In the genomic region with DNA sequence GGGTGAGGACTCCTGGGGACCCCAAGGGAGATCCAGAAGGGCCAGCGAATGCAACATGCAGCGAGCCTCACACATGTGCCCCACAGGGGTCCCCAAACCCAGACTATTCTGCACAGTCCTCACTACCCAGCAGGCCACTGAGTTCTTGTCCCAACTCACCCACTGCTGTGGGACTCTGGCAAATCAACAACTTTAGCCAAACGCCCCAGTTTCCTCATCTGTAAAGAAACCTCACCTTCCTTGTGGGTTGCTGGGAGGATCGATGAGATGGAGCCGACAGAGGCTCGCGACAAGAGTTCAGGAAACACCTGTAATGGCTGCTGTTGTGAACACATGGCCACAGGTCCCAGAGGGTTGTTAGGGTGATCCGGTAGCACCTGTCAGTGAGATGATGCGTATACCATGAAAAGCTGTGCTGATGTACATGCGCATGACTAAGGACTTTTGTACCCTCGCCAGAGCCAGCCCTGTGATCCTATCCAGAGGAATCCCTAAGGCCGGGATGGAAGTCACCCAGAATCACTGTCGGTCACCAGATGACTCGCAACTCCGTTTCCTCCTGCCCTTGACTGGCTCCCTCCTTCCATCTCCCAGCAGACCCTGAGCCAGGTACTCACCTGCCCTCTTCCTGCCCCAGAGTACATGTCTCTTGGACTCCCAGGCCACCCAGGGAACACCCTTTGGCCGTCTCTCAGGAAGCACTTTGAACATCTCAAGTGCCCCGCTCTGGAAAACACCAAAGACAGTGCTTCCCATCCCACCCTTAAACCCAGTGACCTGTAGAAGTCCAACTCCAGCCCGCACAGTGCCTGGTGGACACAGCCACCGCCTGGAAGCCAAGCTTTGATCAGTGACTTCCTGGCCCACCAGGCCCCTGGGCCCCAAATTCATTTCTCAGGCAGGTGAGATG, we compare ENCODE assay signal across 15 cellular contexts.
DNase-seq lines count a peak whose midpoint lies in the region; ATAC-seq and TF ChIP-seq lines count a peak whose summit lies in the region.
"Had no signal": no experiment of that assay in that cellular context is flagged by ENCODE, and none has a peak within 500 bp of the region (broad histone marks: within the 10 kb centered on the region; RNA-seq: fewer than 3 reads in every experiment).

No MANE protein-coding gene starts in this region.

- H2AFZ ChIP-seq in IMR-90 (replicated peaks; ENCODE audit: low read length, poor library complexity): no peak overlapping the region

- no peak overlapping the region for H3K9ac ChIP-seq in IMR-90 (ENCODE audit: low read depth, low read length)

- peaks cover 9 to 17% (median 16%) of the 10 kb centered on the region in 3 donors for H3K27me3 Mint-ChIP-seq in CD14-positive monocyte (ENCODE audit: low read depth in 3 of 3)
- H3K27me3 Mint-ChIP-seq in chondrocyte (ENCODE audit: low read depth): peaks cover 11% of the 10 kb centered on the region
- H3K27me3 Mint-ChIP-seq in osteocyte (ENCODE audit: unreplicated experiment): peaks cover 10% of the 10 kb centered on the region

- H3K14ac ChIP-seq in IMR-90 (replicated peaks; ENCODE audit: low read depth, low read length): no peak overlapping the region

- no peak for TF ChIP-seq EP300 in tibial nerve (IDR thresholded peaks at IDR 0.05)

- no peak overlapping the region for H4K5ac ChIP-seq in IMR-90 (ENCODE audit: low read depth, low read length)

- peaks cover 4% of the 10 kb centered on the region; the same call in 1 of the 2 replicates for H3K9me1 ChIP-seq in IMR-90 (ENCODE audit: insufficient read depth, low read length)

- dilution Hi-C loops in IMR-90 (cut with HindIII; ENCODE audit: low sequenced_read_pairs, unreplicated experiment): no loop called here

- intact Hi-C loops in CD14-positive monocyte (cut with micrococcal nuclease): no loop called here
- intact Hi-C loops in IMR-90 (cut with micrococcal nuclease): no loop called here

- no peak overlapping the region for H4K91ac ChIP-seq in IMR-90 (ENCODE audit: insufficient read depth, low read depth, low read length)

- no peak overlapping the region for H2BK20ac ChIP-seq in IMR-90 (ENCODE audit: low read depth, low read length)

- CTCF ChIA-PET in IMR-90 (lab: Yijun Ruan, JAX): no interaction called here

- no peak for ATAC-seq in IMR-90 (ENCODE audit: low read depth)
- ATAC-seq in HG03342 (IDR thresholded peaks at IDR 0.05; ENCODE audit: unreplicated experiment): no peak
- ATAC-seq: pancreas had no signal

- no peak overlapping the region for H2AK5ac ChIP-seq in IMR-90 (ENCODE audit: low read depth, low read length)

- POLR2A ChIA-PET in IMR-90 (lab: Charles Lee; ENCODE audit: unreplicated experiment): no interaction called here

- no peak overlapping the region for H4K8ac ChIP-seq in IMR-90 (ENCODE audit: low read depth in 2 of 2, low read length in 2 of 2)

- no peak overlapping the region for H2BK120ac ChIP-seq in IMR-90 (ENCODE audit: low read depth, low read length)

- H3K36me3 Mint-ChIP-seq in CD14-positive monocyte (peaks cover 0 to 8% of the 10 kb centered on the region in 2 donors), chondrocyte (ENCODE audit: low read depth) (no peaks in the 10 kb centered on the region), osteocyte (ENCODE audit: unreplicated experiment) (no peaks in the 10 kb centered on the region)

- BruUV-seq in IMR-90 (replicated peaks; lab: Mats Ljungman, UMichigan): no TSS peak

- H3K27me3 ChIP-seq in IMR-90 (ENCODE audit: control insufficient read depth, insufficient read depth, low read length) (no peaks in the 10 kb centered on the region), tibial nerve (no peaks in the 10 kb centered on the region)
- H3K27me3 ChIP-seq: pancreas, uterus had no signal

- H3K27ac Mint-ChIP-seq in CD14-positive monocyte (peak overlapping the region in 4 of 7 donors; percentile 11 to 22 (median 14)), chondrocyte (ENCODE audit: unreplicated experiment) (no peak overlapping the region), osteocyte (ENCODE audit: unreplicated experiment) (no peak overlapping the region)

- TF ChIP-seq RAD21 in IMR-90 (IDR thresholded peaks at IDR 0.05; ENCODE audit: low read length): no peak

- no peak overlapping the region for H2BK15ac ChIP-seq in IMR-90 (ENCODE audit: low read depth, low read length)

- H2BK5ac ChIP-seq in IMR-90 (ENCODE audit: low read depth, low read length, poor library complexity, severe bottlenecking): no peak overlapping the region

- peaks cover 0 to 6% (median 3%) of the 10 kb centered on the region in 7 donors for H3K9me3 Mint-ChIP-seq in CD14-positive monocyte
- H3K9me3 Mint-ChIP-seq in chondrocyte (ENCODE audit: low read depth): no peaks in the 10 kb centered on the region
- no peaks in the 10 kb centered on the region for H3K9me3 Mint-ChIP-seq in osteocyte (ENCODE audit: unreplicated experiment)

- H3K4me2 ChIP-seq in IMR-90 (ENCODE audit: low read depth, low read length): no peak overlapping the region

- in situ Hi-C loops in IMR-90 (cut with MboI; ENCODE audit: low sequenced_read_pairs): no loop called here

- H3K27ac ChIP-seq in IMR-90 (ENCODE audit: insufficient read depth, low read length): no peak overlapping the region
- H3K27ac ChIP-seq in tibial nerve: no peak overlapping the region
- H3K27ac ChIP-seq: pancreas, SJCRH30, uterus had no signal

- TF ChIP-seq POLR2A in IMR-90 (IDR thresholded peaks at IDR 0.05; ENCODE audit: low read depth, low read length) (no peak), tibial nerve (IDR thresholded peaks at IDR 0.05) (no peak)

- H3K4ac ChIP-seq in IMR-90 (ENCODE audit: low read depth, low read length): no peak overlapping the region

- no peak overlapping the region for H3K4me3 Mint-ChIP-seq in CD14-positive monocyte
- H3K4me3 Mint-ChIP-seq in chondrocyte (ENCODE audit: unreplicated experiment): no peak overlapping the region
- H3K4me3 Mint-ChIP-seq in osteocyte (ENCODE audit: unreplicated experiment): no peak overlapping the region

- H3K79me1 ChIP-seq in IMR-90 (ENCODE audit: low read depth in 1 of 2, low read length in 2 of 2): no peaks in the 10 kb centered on the region

- H3K23ac ChIP-seq in IMR-90 (ENCODE audit: low read depth, low read length): no peak overlapping the region

- no peak overlapping the region for H3K56ac ChIP-seq in IMR-90 (ENCODE audit: extremely low read depth, insufficient read depth, low read length)

- peaks cover 59% of the 10 kb centered on the region for H3K4me1 Mint-ChIP-seq in CD14-positive monocyte
- H3K4me1 Mint-ChIP-seq in chondrocyte (ENCODE audit: low read depth): peaks cover 11% of the 10 kb centered on the region
- H3K4me1 Mint-ChIP-seq in osteocyte (ENCODE audit: unreplicated experiment): peaks cover 3% of the 10 kb centered on the region

- H3K4me1 ChIP-seq in IMR-90 (ENCODE audit: control insufficient read depth, insufficient read depth, low read length) (peaks cover 7% of the 10 kb centered on the region; the same call in 1 of the 2 replicates), tibial nerve (peaks cover 0 to 32% (median 10%) of the 10 kb centered on the region in 4 donors)
- H3K4me1 ChIP-seq: SJCRH30, uterus had no signal

- H4K20me1 ChIP-seq in IMR-90 (ENCODE audit: insufficient read depth, low read length): no peaks in the 10 kb centered on the region

- H2AK9ac ChIP-seq in IMR-90 (replicated peaks; ENCODE audit: low read depth, low read length, poor library complexity): no peak overlapping the region

- 91% methylated on average over 12 of the region's 19 CpGs; no CpG with 5 or more reads in 1 of the 2 experiments for WGBS in IMR-90 (ENCODE audit: extremely low coverage in 2 of 2, insufficient read length in 1 of 2), 2 experiments
- 90% methylated on average over 19 of the region's 19 CpGs for WGBS in tibial nerve, 2 donors

- H3K4me3 ChIP-seq in IMR-90 (ENCODE audit: insufficient read depth, low read depth, low read length) (no peak overlapping the region), tibial nerve (no peak overlapping the region)
- H3K4me3 ChIP-seq: pancreas, SJCRH30, uterus had no signal

- no peak for DNase-seq in CD14-positive monocyte (ENCODE audit: low spot score)
- peak; percentile 44 for DNase-seq in IMR-90
- peak; percentile 39 for DNase-seq in chondrocyte (ENCODE audit: low spot score)
- peak; percentile 78 for DNase-seq in osteocyte (ENCODE audit: extremely low spot score, unreplicated experiment)
- no peak for DNase-seq in NOMO-1 (lab: John Stamatoyannopoulos, UW; ENCODE audit: unreplicated experiment in 2 of 2)
- DNase-seq in tibial nerve (ENCODE audit: low spot score in 2 of 2): no peak
- DNase-seq: activated gamma-delta T cell; AML-193; Calu3; NCI-H1930; SJCRH30; stimulated activated CD4-positive, alpha-beta T cell treated with anti-CD3 and anti-CD28 coated beads, Interleukin-1b, Interleukin-23, amount 100 ng/mL, for 48 hours had no signal

- H3K36me3 ChIP-seq in IMR-90 (ENCODE audit: control insufficient read depth, insufficient read depth, low read length) (no peaks in the 10 kb centered on the region), tibial nerve (no peaks in the 10 kb centered on the region)
- H3K36me3 ChIP-seq: pancreas, SJCRH30, uterus had no signal

- H3K9me3 ChIP-seq in IMR-90 (ENCODE audit: control insufficient read depth, insufficient read depth, low read length) (no peaks in the 10 kb centered on the region), tibial nerve (no peaks in the 10 kb centered on the region)
- H3K9me3 ChIP-seq: pancreas, SJCRH30, uterus had no signal

- H3K18ac ChIP-seq in IMR-90 (ENCODE audit: low read depth, low read length): no peak overlapping the region

- TF ChIP-seq CTCF in CD14-positive monocyte (IDR thresholded peaks at IDR 0.05) (no peak), IMR-90 (conservative IDR thresholded peaks at IDR 0.05; ENCODE audit: low read depth, low read length) (no peak), chondrocyte (IDR thresholded peaks at IDR 0.05) (no peak), osteocyte (IDR thresholded peaks at IDR 0.05) (no peak), tibial nerve (IDR thresholded peaks at IDR 0.05) (no peak)

TF ChIP-seq in IMR-90, 13 proteins besides CTCF, POLR2A, EP300 and RAD21:
- TF ChIP-seq, protein P1, sequence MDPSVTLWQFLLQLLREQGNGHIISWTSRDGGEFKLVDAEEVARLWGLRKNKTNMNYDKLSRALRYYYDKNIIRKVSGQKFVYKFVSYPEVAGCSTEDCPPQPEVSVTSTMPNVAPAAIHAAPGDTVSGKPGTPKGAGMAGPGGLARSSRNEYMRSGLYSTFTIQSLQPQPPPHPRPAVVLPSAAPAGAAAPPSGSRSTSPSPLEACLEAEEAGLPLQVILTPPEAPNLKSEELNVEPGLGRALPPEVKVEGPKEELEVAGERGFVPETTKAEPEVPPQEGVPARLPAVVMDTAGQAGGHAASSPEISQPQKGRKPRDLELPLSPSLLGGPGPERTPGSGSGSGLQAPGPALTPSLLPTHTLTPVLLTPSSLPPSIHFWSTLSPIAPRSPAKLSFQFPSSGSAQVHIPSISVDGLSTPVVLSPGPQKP (IDR thresholded peaks at IDR 0.05; ENCODE audit: borderline replicate concordance, low read depth, low read length): no peak
- TF ChIP-seq MXI1 (IDR thresholded peaks at IDR 0.05; ENCODE audit: borderline replicate concordance, low read depth, low read length) (no peak), MAZ (IDR thresholded peaks at IDR 0.05; ENCODE audit: borderline replicate concordance, low read depth, low read length) (no peak), BHLHE40 (IDR thresholded peaks at IDR 0.05; ENCODE audit: low read depth, low read length) (no peak), CEBPB (IDR thresholded peaks at IDR 0.05; ENCODE audit: low read depth, low read length) (no peak)

Comparison
In these comparisons a context has a peak if more than half of its experiments do, and no peak if none do; other contexts are left out.
1. DNase-seq: peak in IMR-90 (single experiment), chondrocyte (single experiment) and osteocyte (single experiment); none in CD14-positive monocyte (single experiment), NOMO-1 (0 of 2) and tibial nerve (0 of 2).
2. H3K27ac Mint-ChIP-seq: peak in CD14-positive monocyte (4 of 7); none in chondrocyte (single experiment) and osteocyte (single experiment).